Comparison of ENCODE assay signal across 22 cellular contexts in genomic region chr6:40583694-40584093, GRCh38. TPM values are rescaled to one million over a fixed set of nuclear protein-coding genes. Genes with fewer than 3 reads are reported as not detected.
DNase-seq lines count a peak whose midpoint lies in the region; ATAC-seq, FAIRE-seq and TF ChIP-seq lines count a peak whose summit lies in the region.
"Had no signal": no experiment of that assay in that cellular context is flagged by ENCODE, and none has a peak within 500 bp of the region (broad histone marks: within the 10 kb centered on the region; RNA-seq: fewer than 3 reads in every experiment).

No MANE protein-coding gene starts in this region.

- no peak overlapping the region for H3K4me3 ChIP-seq in mucosa of descending colon
- H3K4me3 ChIP-seq: SJCRH30 had no signal

- no peak overlapping the region for H3K4me3 Mint-ChIP-seq in activated CD8-positive, alpha-beta T cell treated with anti-CD3 and anti-CD28 coated beads for 36 hours
- no peak overlapping the region for H3K4me3 Mint-ChIP-seq in T-helper 17 cell
- H3K4me3 Mint-ChIP-seq: HFFc6 had no signal

- CTCF ChIA-PET in activated CD8-positive, alpha-beta T cell treated with anti-CD3 and anti-CD28 coated beads for 36 hours (lab: Charles Lee), result no interaction called here

- ATAC-seq in activated CD8-positive, alpha-beta T cell treated with anti-CD3 and anti-CD28 coated beads for 36 hours, result no peak
- peak; percentile 31 for ATAC-seq in mucosa of descending colon
- no peak for ATAC-seq in T-helper 17 cell

- POLR2A ChIA-PET in activated CD8-positive, alpha-beta T cell treated with anti-CD3 and anti-CD28 coated beads for 36 hours (lab: Charles Lee), result no interaction called here

- peaks cover 30% of the 10 kb centered on the region for H3K27me3 Mint-ChIP-seq in activated CD8-positive, alpha-beta T cell treated with anti-CD3 and anti-CD28 coated beads for 36 hours
- peaks cover 37% of the 10 kb centered on the region for H3K27me3 Mint-ChIP-seq in T-helper 17 cell

- no peaks in the 10 kb centered on the region for H3K36me3 Mint-ChIP-seq in activated CD8-positive, alpha-beta T cell treated with anti-CD3 and anti-CD28 coated beads for 36 hours (ENCODE audit: low read depth)
- peaks cover 2% of the 10 kb centered on the region for H3K36me3 Mint-ChIP-seq in T-helper 17 cell (ENCODE audit: low read depth)

- intact Hi-C loops in activated CD8-positive, alpha-beta T cell treated with anti-CD3 and anti-CD28 coated beads for 36 hours (cut with micrococcal nuclease), result no loop called here
- intact Hi-C loops in mucosa of descending colon (cut with DNase I, micrococcal nuclease), result no loop called here

- H3K27ac Mint-ChIP-seq in activated CD8-positive, alpha-beta T cell treated with anti-CD3 and anti-CD28 coated beads for 36 hours, result no peak overlapping the region
- H3K27ac Mint-ChIP-seq in T-helper 17 cell, result no peak overlapping the region
- H3K27ac Mint-ChIP-seq: HFFc6 had no signal

- FAIRE-seq in urothelium cell line (lab: Jason Lieb, UNC), result no peak

- DNase-seq in NCI-H510A treated with DMSO at 0.1 percent for 48 hours (lab: John Stamatoyannopoulos, UW), result peak; percentile 66
- no peak for DNase-seq in NCI-H510A (lab: John Stamatoyannopoulos, UW)
- peak; percentile 16 for DNase-seq in DMS153 treated with DMSO at 0.1 percent for 48 hours (lab: John Stamatoyannopoulos, UW; ENCODE audit: unreplicated experiment)
- DNase-seq in activated CD8-positive, alpha-beta T cell treated with anti-CD3 and anti-CD28 coated beads for 36 hours, result peak; percentile 14
- DNase-seq in mucosa of descending colon, result no peak
- no peak for DNase-seq in cerebellum (ENCODE audit: low spot score)
- no peak for DNase-seq in T-helper 17 cell
- no peak for DNase-seq in urothelium cell line (ENCODE audit: low spot score)
- DNase-seq: 8988T, COR-L47, GF-D8, GOT3, HFFc6, KG1, NCI-H1092, NCI-H2107, NCI-H345, NCI-H82, SJCRH30, SW 1271 had no signal

- H3K9me3 Mint-ChIP-seq in activated CD8-positive, alpha-beta T cell treated with anti-CD3 and anti-CD28 coated beads for 36 hours, result no peaks in the 10 kb centered on the region
- H3K9me3 Mint-ChIP-seq: HFFc6 had no signal

- no peak for TF ChIP-seq CTCF in activated CD8-positive, alpha-beta T cell treated with anti-CD3 and anti-CD28 coated beads for 36 hours (IDR thresholded peaks at IDR 0.05)
- no peak for TF ChIP-seq CTCF in mucosa of descending colon (IDR thresholded peaks at IDR 0.05)

- H3K9me3 ChIP-seq in mucosa of descending colon, result no peaks in the 10 kb centered on the region
- no peaks in the 10 kb centered on the region for H3K9me3 ChIP-seq in T-helper 17 cell (ENCODE audit: control insufficient read depth, low read length, poor library complexity, severe bottlenecking)
- H3K9me3 ChIP-seq: SJCRH30 had no signal

- peaks cover 28% of the 10 kb centered on the region for H3K4me1 ChIP-seq in mucosa of descending colon (ENCODE audit: low read depth)
- H3K4me1 ChIP-seq: SJCRH30 had no signal

- peaks cover 15% of the 10 kb centered on the region for H3K4me1 Mint-ChIP-seq in activated CD8-positive, alpha-beta T cell treated with anti-CD3 and anti-CD28 coated beads for 36 hours (ENCODE audit: low read depth)
- peaks cover 8% of the 10 kb centered on the region for H3K4me1 Mint-ChIP-seq in T-helper 17 cell

- H3K36me3 ChIP-seq in mucosa of descending colon (ENCODE audit: low read depth), result no peaks in the 10 kb centered on the region
- H3K36me3 ChIP-seq: SJCRH30 had no signal

RNA-seq across cellular contexts. Expression of gene LRFN2, which starts 3.5 kb away (rescaled TPM):
- total RNA-seq in activated CD8-positive, alpha-beta T cell treated with anti-CD3 and anti-CD28 coated beads for 36 hours, result not detected
- under 1 TPM; 0.14 to 0.29 (median 0.16) TPM for total RNA-seq in mucosa of descending colon
- 5.4 TPM for total RNA-seq in cerebellum
- total RNA-seq in T-helper 17 cell, result under 1 TPM in 1 of 2 donors, not detected in 1; 0.20 TPM
- total RNA-seq: HFFc6, MCF 10A, RPMI7951, SJCRH30 had no signal

Comparison
In these comparisons a context has a peak if more than half of its experiments do, and no peak if none do; other contexts are left out.
1. DNase-seq: peak in NCI-H510A treated with DMSO at 0.1 percent for 48 hours (single experiment), DMS153 treated with DMSO at 0.1 percent for 48 hours (single experiment) and activated CD8-positive, alpha-beta T cell treated with anti-CD3 and anti-CD28 coated beads for 36 hours (single experiment); none in NCI-H510A (single experiment), mucosa of descending colon (0 of 3), cerebellum (single experiment), T-helper 17 cell (0 of 3) and urothelium cell line (single experiment).